Comparison of ENCODE assay signal across 1 cellular context in genomic region chr2:241616168-241617125, GRCh38.
TF ChIP-seq lines count a peak whose summit lies in the region.

No MANE protein-coding gene starts in this region.

TF ChIP-seq in GM12878, 131 proteins besides CTCF, POLR2A, EP300 and RAD21:
- TF ChIP-seq TAF1 (IDR thresholded peaks at IDR 0.05; ENCODE audit: borderline replicate concordance, low read depth, low read length) (no peak), CBX5 (IDR thresholded peaks at IDR 0.05; ENCODE audit: low read depth) (no peak), YY1 (IDR thresholded peaks at IDR 0.05; ENCODE audit: low read depth, low read length) (no peak), IRF5 (IDR thresholded peaks at IDR 0.05; ENCODE audit: borderline replicate concordance) (no peak), CHD2 (IDR thresholded peaks at IDR 0.05; ENCODE audit: borderline replicate concordance, low read depth, low read length) (no peak)
